18 cellular contexts compared by ENCODE assay signal in genomic region chr19:16467581-16467980, GRCh38. TPM values are rescaled to one million over a fixed set of nuclear protein-coding genes. Genes with fewer than 3 reads are reported as not detected.
DNase-seq lines count a peak whose midpoint lies in the region; ATAC-seq and TF ChIP-seq lines count a peak whose summit lies in the region.
"Had no signal": no experiment of that assay in that cellular context is flagged by ENCODE, and none has a peak within 500 bp of the region (broad histone marks: within the 10 kb centered on the region; RNA-seq: fewer than 3 reads in every experiment).

No MANE protein-coding gene starts in this region.

- no peaks in the 10 kb centered on the region for H3K9me3 Mint-ChIP-seq in CD4-positive, alpha-beta memory T cell
- no peaks in the 10 kb centered on the region for H3K9me3 Mint-ChIP-seq in activated B cell treated with CpG ODN at 0.5 μM for 24 hours
- H3K9me3 Mint-ChIP-seq: HFFc6 had no signal

- H3K27me3 Mint-ChIP-seq in CD4-positive, alpha-beta memory T cell, result no peaks in the 10 kb centered on the region
- no peaks in the 10 kb centered on the region for H3K27me3 Mint-ChIP-seq in activated B cell treated with CpG ODN at 0.5 μM for 24 hours

- peaks cover 34 to 68% (median 51%) of the 10 kb centered on the region in 4 donors for H3K4me1 Mint-ChIP-seq in CD4-positive, alpha-beta memory T cell
- peaks cover 72% of the 10 kb centered on the region for H3K4me1 Mint-ChIP-seq in activated B cell treated with CpG ODN at 0.5 μM for 24 hours

- no peak overlapping the region for H3K4me2 ChIP-seq in osteoblast (ENCODE audit: insufficient read depth, low read length)

- H3K4me1 ChIP-seq in CD4-positive, alpha-beta memory T cell (ENCODE audit: insufficient read depth, low read length), result peaks cover 53% of the 10 kb centered on the region
- H3K4me1 ChIP-seq in osteoblast (ENCODE audit: insufficient read depth, low read length) (peaks cover 17% of the 10 kb centered on the region), vagina (peaks cover 70% of the 10 kb centered on the region), SJCRH30 (peaks cover 18% of the 10 kb centered on the region), left lung (peaks cover 20 to 47% of the 10 kb centered on the region in 2 donors)

- H3K27ac ChIP-seq in CD4-positive, alpha-beta memory T cell (ENCODE audit: low read depth, low read length), result no peak overlapping the region
- H3K27ac ChIP-seq in osteoblast (ENCODE audit: low read depth, low read length) (no peak overlapping the region), vagina (no peak overlapping the region), SJCRH30 (no peak overlapping the region), left lung (no peak overlapping the region)
- H3K27ac ChIP-seq: HL-60, upper lobe of left lung had no signal

- peaks cover 87% of the 10 kb centered on the region for H3K79me2 ChIP-seq in osteoblast (ENCODE audit: insufficient read depth, low read length)

- H3K9me3 ChIP-seq in CD4-positive, alpha-beta memory T cell (ENCODE audit: control insufficient read depth in 1 of 2, low read length in 2 of 2), result no peaks in the 10 kb centered on the region
- no peaks in the 10 kb centered on the region for H3K9me3 ChIP-seq in osteoblast (ENCODE audit: low read depth, low read length)
- no peaks in the 10 kb centered on the region for H3K9me3 ChIP-seq in vagina
- H3K9me3 ChIP-seq in SJCRH30 (replicated peaks), result no peaks in the 10 kb centered on the region
- no peaks in the 10 kb centered on the region for H3K9me3 ChIP-seq in left lung
- H3K9me3 ChIP-seq: upper lobe of left lung had no signal

- no peak overlapping the region for H3K4me3 ChIP-seq in CD4-positive, alpha-beta memory T cell (ENCODE audit: low read length in 2 of 2)
- H3K4me3 ChIP-seq in osteoblast (ENCODE audit: insufficient read depth, low read length), result no peak overlapping the region
- no peak overlapping the region for H3K4me3 ChIP-seq in vagina
- no peak overlapping the region for H3K4me3 ChIP-seq in SJCRH30
- H3K4me3 ChIP-seq in left lung, result no peak overlapping the region
- H3K4me3 ChIP-seq: K562, upper lobe of left lung had no signal

- H3K36me3 ChIP-seq in CD4-positive, alpha-beta memory T cell (ENCODE audit: insufficient read depth, low read length), result no peaks in the 10 kb centered on the region
- no peaks in the 10 kb centered on the region for H3K36me3 ChIP-seq in osteoblast (ENCODE audit: insufficient read depth, low read length)
- no peaks in the 10 kb centered on the region for H3K36me3 ChIP-seq in vagina
- H3K36me3 ChIP-seq in SJCRH30, result no peaks in the 10 kb centered on the region
- H3K36me3 ChIP-seq in left lung, result no peaks in the 10 kb centered on the region
- H3K36me3 ChIP-seq: upper lobe of left lung had no signal

- intact Hi-C loops in CD4-positive, alpha-beta memory T cell (cut with micrococcal nuclease), result no loop called here
- intact Hi-C loops in activated B cell treated with CpG ODN at 0.5 μM for 24 hours (cut with micrococcal nuclease) (no loop called here), left cardiac atrium (cut with DNase I) (no loop called here), vagina (cut with DNase I) (no loop called here), left lung (cut with DNase I) (no loop called here)

- H2AFZ ChIP-seq in osteoblast (ENCODE audit: low read length), result no peak overlapping the region

- ATAC-seq in activated B cell treated with CpG ODN at 0.5 μM for 24 hours (ENCODE audit: low read depth), result no peak
- no peak for ATAC-seq in left cardiac atrium
- ATAC-seq in left lung, result no peak
- ATAC-seq: K562 had no signal

- H3K27me3 ChIP-seq in CD4-positive, alpha-beta memory T cell (ENCODE audit: insufficient read depth, low read length), result no peaks in the 10 kb centered on the region
- H3K27me3 ChIP-seq in osteoblast (ENCODE audit: insufficient read depth, low read length) (no peaks in the 10 kb centered on the region), vagina (no peaks in the 10 kb centered on the region), SJCRH30 (no peaks in the 10 kb centered on the region), left lung (no peaks in the 10 kb centered on the region)
- H3K27me3 ChIP-seq: upper lobe of left lung had no signal

- no peak for TF ChIP-seq POLR2A in vagina (IDR thresholded peaks at IDR 0.05)

- H3K27ac Mint-ChIP-seq in CD4-positive, alpha-beta memory T cell, result peak overlapping the region in 5 of 7 donors; percentile 38 to 75 (median 52)
- H3K27ac Mint-ChIP-seq in activated B cell treated with CpG ODN at 0.5 μM for 24 hours, result peak overlapping the region; percentile 1
- H3K27ac Mint-ChIP-seq: HFFc6 had no signal

- TF ChIP-seq CTCF in activated B cell treated with CpG ODN at 0.5 μM for 24 hours (IDR thresholded peaks at IDR 0.05) (no peak), osteoblast (IDR thresholded peaks at IDR 0.05; ENCODE audit: extremely low read depth, low read depth, low read length) (no peak), vagina (IDR thresholded peaks at IDR 0.05) (no peak), left lung (IDR thresholded peaks at IDR 0.05) (no peak)

- peaks cover 60% of the 10 kb centered on the region for H4K20me1 ChIP-seq in osteoblast (ENCODE audit: insufficient read depth, low read length)

- POLR2A ChIA-PET in CD4-positive, alpha-beta memory T cell (lab: Charles Lee; ENCODE audit: partially characterized antibody), result no interaction called here
- POLR2A ChIA-PET in activated B cell treated with CpG ODN at 0.5 μM for 24 hours (lab: Charles Lee), result interaction anchor here (2.0 kb wide), 1 partner anchor 18 kb away, joined by 8 read pairs; no protein-coding TSS in a partner anchor

- peak overlapping the region in 1 of 8 donors; percentile 46 for H3K4me3 Mint-ChIP-seq in CD4-positive, alpha-beta memory T cell
- H3K4me3 Mint-ChIP-seq in activated B cell treated with CpG ODN at 0.5 μM for 24 hours, result no peak overlapping the region
- H3K4me3 Mint-ChIP-seq: HFFc6 had no signal

- CTCF ChIA-PET in CD4-positive, alpha-beta memory T cell (lab: Charles Lee; ENCODE audit: partially characterized antibody), result no interaction called here
- CTCF ChIA-PET in activated B cell treated with CpG ODN at 0.5 μM for 24 hours (lab: Charles Lee), result no interaction called here

- peaks cover 3 to 23% of the 10 kb centered on the region in 2 donors for H3K36me3 Mint-ChIP-seq in CD4-positive, alpha-beta memory T cell
- peaks cover 29% of the 10 kb centered on the region for H3K36me3 Mint-ChIP-seq in activated B cell treated with CpG ODN at 0.5 μM for 24 hours (ENCODE audit: low read depth)

- no peak for DNase-seq in CD4-positive, alpha-beta memory T cell
- DNase-seq in activated B cell treated with CpG ODN at 0.5 μM for 24 hours, result no peak
- DNase-seq in left cardiac atrium, result peak; percentile 48
- DNase-seq in osteoblast (ENCODE audit: insufficient read length, low spot score, missing footprints), result peak; percentile 65
- no peak for DNase-seq in vagina (ENCODE audit: extremely low spot score in 2 of 2)
- DNase-seq in NCI-H2196 treated with DMSO at 0.1 percent for 48 hours (lab: John Stamatoyannopoulos, UW; ENCODE audit: unreplicated experiment), result no peak
- no peak for DNase-seq in SJCRH30
- no peak for DNase-seq in left lung
- DNase-seq: activated naive CD4-positive, alpha-beta T cell; central memory CD4-positive, alpha-beta T cell; foreskin melanocyte; HFFc6; NCI-H1105 treated with DMSO at 0.1 percent for 48 hours; stimulated activated CD4-positive, alpha-beta T cell treated with anti-CD3 and anti-CD28 coated beads, Interleukin-2, amount 100 ng/mL, for 48 hours; stimulated activated CD8-positive, alpha-beta memory T cell treated with anti-CD3 and anti-CD28 coated beads, Interleukin-4, amount 100 ng/mL, for 48 hours; upper lobe of left lung had no signal

RNA-seq across cellular contexts. Expression of gene EPS15L1, which starts 4.2 kb away (rescaled TPM):
- 10 to 100 TPM; 53.6 to 55.8 TPM for total RNA-seq in CD4-positive, alpha-beta memory T cell
- polyA plus RNA-seq in CD4-positive, alpha-beta memory T cell, result 10 to 100 TPM in 1 of 2 donors, 1 to 10 TPM in 1; 6.6 to 12.7 TPM
- 81.0 and 86.3 TPM in 2 replicates for total RNA-seq in activated B cell treated with CpG ODN at 0.5 μM for 24 hours
- 10 to 100 TPM; 59.9 to 67.4 TPM for total RNA-seq in left cardiac atrium
- total RNA-seq in osteoblast, result 13.8 and 15.2 TPM in 2 replicates
- 34.6 TPM for total RNA-seq in vagina
- 15.6 and 20.1 TPM in 2 replicates for total RNA-seq in SJCRH30 (2014; rRNA removed; shearing (Covaris generic))
- total RNA-seq in left lung, result 10 to 100 TPM; 31.9 to 48.1 TPM

RNA-seq across cellular contexts. Expression of gene CALR3, which starts 28.4 kb away (rescaled TPM):
- total RNA-seq in CD4-positive, alpha-beta memory T cell, result not detected
- not detected for polyA plus RNA-seq in CD4-positive, alpha-beta memory T cell
- not detected in 2 replicates for total RNA-seq in activated B cell treated with CpG ODN at 0.5 μM for 24 hours
- total RNA-seq in left cardiac atrium, result not detected
- not detected in 2 replicates for total RNA-seq in osteoblast
- total RNA-seq in vagina, result not detected
- not detected in 2 replicates for total RNA-seq in SJCRH30 (2014; rRNA removed; shearing (Covaris generic))
- not detected for total RNA-seq in left lung
- total RNA-seq: HFFc6, upper lobe of left lung had no signal

RNA-seq across cellular contexts. Expression of gene C19orf44, which starts 28.6 kb away (rescaled TPM):
- 1 to 10 TPM; 4.6 to 6.7 TPM for total RNA-seq in CD4-positive, alpha-beta memory T cell
- polyA plus RNA-seq in CD4-positive, alpha-beta memory T cell, result 1 to 10 TPM in 1 of 2 donors, under 1 TPM in 1; 0.38 to 1.7 TPM
- total RNA-seq in activated B cell treated with CpG ODN at 0.5 μM for 24 hours (5.9 and 7.1 TPM in 2 replicates), left cardiac atrium (1 to 10 TPM; 2.4 to 3.8 TPM), osteoblast (7.2 and 7.7 TPM in 2 replicates), vagina (7.4 TPM), left lung (1 to 10 TPM; 4.9 to 6.1 TPM)
- 4.7 and 5.3 TPM in 2 replicates for total RNA-seq in SJCRH30 (2014; rRNA removed; shearing (Covaris generic))

Comparison
In these comparisons a context has a peak if more than half of its experiments do, and no peak if none do; other contexts are left out.
1. DNase-seq: peak in left cardiac atrium (single experiment) and osteoblast (single experiment); none in CD4-positive, alpha-beta memory T cell (0 of 5), activated B cell treated with CpG ODN at 0.5 μM for 24 hours (single experiment), vagina (0 of 2), NCI-H2196 treated with DMSO at 0.1 percent for 48 hours (single experiment), SJCRH30 (0 of 2) and left lung (0 of 2).